31 cellular contexts compared by ENCODE assay signal in the genomic region with DNA sequence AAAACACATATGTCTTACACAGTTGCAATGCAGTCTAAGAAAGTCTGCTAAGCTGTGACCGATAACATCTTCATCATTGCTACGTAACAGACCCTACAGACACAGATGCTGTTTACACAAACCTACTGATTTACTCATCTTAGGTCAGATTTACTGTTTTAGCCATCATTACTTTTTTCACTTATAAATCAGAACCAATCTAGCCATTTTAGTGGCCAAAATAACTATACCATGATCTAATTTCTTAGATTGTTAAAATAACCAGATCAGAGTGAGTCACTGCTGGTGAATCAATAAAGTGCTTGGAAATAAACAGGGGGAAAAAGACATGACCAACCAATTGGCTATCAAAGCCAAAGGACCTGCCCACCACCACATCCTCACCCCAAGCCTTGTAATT. TPM values are rescaled to one million over a fixed set of nuclear protein-coding genes. Genes with fewer than 3 reads are reported as not detected.
DNase-seq lines count a peak whose midpoint lies in the region; ATAC-seq and TF ChIP-seq lines count a peak whose summit lies in the region.
"Had no signal": no experiment of that assay in that cellular context is flagged by ENCODE, and none has a peak within 500 bp of the region (broad histone marks: within the 10 kb centered on the region; RNA-seq: fewer than 3 reads in every experiment).

No MANE protein-coding gene starts in this region.

- H3K4me3 Mint-ChIP-seq in stimulated activated naive B cell treated with anti-CD40 and anti-IgM and Interleukin-4, amounts not matched to agents 10 μg/mL and 1 μg/mL and 100 μg/mL, for 72 hours = no peak overlapping the region
- H3K4me3 Mint-ChIP-seq: activated CD4-positive, alpha-beta memory T cell treated with anti-CD3 and anti-CD28 coated beads, Interleukin-2, amount 10 ng/mL, durations not matched to agents 7 days and 5 days; activated naive CD4-positive, alpha-beta T cell treated with anti-CD3 and anti-CD28 coated beads, Interleukin-2, amount 10 ng/mL, durations not matched to agents 7 days and 5 days; activated T-helper 17 cell treated with anti-CD3 and anti-CD28 coated beads, Interleukin-2, amount 50 U/mL, for 72 hours; neural crest cell; T-helper 2 cell treated with Interferon-gamma antibody and Interleukin-4, amounts not matched to agents 5 μg/mL and 100 μg/mL, for 36 hours had no signal

- H3K27ac Mint-ChIP-seq in stimulated activated naive B cell treated with anti-CD40 and anti-IgM and Interleukin-4, amounts not matched to agents 10 μg/mL and 1 μg/mL and 100 μg/mL, for 72 hours = no peak overlapping the region
- H3K27ac Mint-ChIP-seq: activated CD4-positive, alpha-beta memory T cell treated with anti-CD3 and anti-CD28 coated beads, Interleukin-2, amount 10 ng/mL, durations not matched to agents 7 days and 5 days; activated naive CD4-positive, alpha-beta T cell treated with anti-CD3 and anti-CD28 coated beads, Interleukin-2, amount 10 ng/mL, durations not matched to agents 7 days and 5 days; activated T-helper 17 cell treated with anti-CD3 and anti-CD28 coated beads, Interleukin-2, amount 50 U/mL, for 72 hours; T-helper 2 cell treated with Interferon-gamma antibody and Interleukin-4, amounts not matched to agents 5 μg/mL and 100 μg/mL, for 36 hours had no signal

- peaks cover 22 to 37% of the 10 kb centered on the region in 2 donors for H3K36me3 Mint-ChIP-seq in stimulated activated naive B cell treated with anti-CD40 and anti-IgM and Interleukin-4, amounts not matched to agents 10 μg/mL and 1 μg/mL and 100 μg/mL, for 72 hours

- H3K36me3 ChIP-seq in SK-N-SH (replicated peaks in 1 of 2; ENCODE audit: control insufficient read depth in 1 of 2, insufficient read depth in 2 of 2, low read length in 1 of 2) = no peaks in the 10 kb centered on the region
- H3K36me3 ChIP-seq: left lung, stomach, thyroid gland, vagina had no signal

- H3F3A ChIP-seq in SK-N-SH (replicated peaks; ENCODE audit: insufficient read depth) = no peaks in the 10 kb centered on the region

- no peak overlapping the region for H3K9ac ChIP-seq in SK-N-SH
- H3K9ac ChIP-seq: parathyroid adenoma had no signal

- H3K9me3 Mint-ChIP-seq in stimulated activated naive B cell treated with anti-CD40 and anti-IgM and Interleukin-4, amounts not matched to agents 10 μg/mL and 1 μg/mL and 100 μg/mL, for 72 hours = peaks cover 0 to 1% of the 10 kb centered on the region in 2 donors
- H3K9me3 Mint-ChIP-seq: activated CD4-positive, alpha-beta memory T cell treated with anti-CD3 and anti-CD28 coated beads, Interleukin-2, amount 10 ng/mL, durations not matched to agents 7 days and 5 days; activated naive CD4-positive, alpha-beta T cell treated with anti-CD3 and anti-CD28 coated beads, Interleukin-2, amount 10 ng/mL, durations not matched to agents 7 days and 5 days; activated T-helper 17 cell treated with anti-CD3 and anti-CD28 coated beads, Interleukin-2, amount 50 U/mL, for 72 hours; neural crest cell; T-helper 2 cell treated with Interferon-gamma antibody and Interleukin-4, amounts not matched to agents 5 μg/mL and 100 μg/mL, for 36 hours had no signal

- no peaks in the 10 kb centered on the region for H3K79me2 ChIP-seq in SK-N-SH (ENCODE audit: insufficient read depth)

- H2AFZ ChIP-seq in SK-N-SH (ENCODE audit: low read depth) = no peak overlapping the region
- H2AFZ ChIP-seq: parathyroid adenoma had no signal

- no peak overlapping the region for H3K27ac ChIP-seq in AG04450 (ENCODE audit: low read depth, low read length)
- peak overlapping the region in 1 of 2 experiments; percentile 23; a peak in 1 of 4 replicates for H3K27ac ChIP-seq in SK-N-SH (ENCODE audit: low read depth in 2 of 2, low read length in 1 of 2)
- H3K27ac ChIP-seq: dorsolateral prefrontal cortex, left lung, parathyroid adenoma, spleen, stomach, thyroid gland, vagina had no signal

- H3K27me3 ChIP-seq in AG04450 (ENCODE audit: control insufficient read depth, insufficient read depth, low read length) (no peaks in the 10 kb centered on the region), SK-N-SH (ENCODE audit: insufficient read depth) (no peaks in the 10 kb centered on the region)
- H3K27me3 ChIP-seq: BE2C, dorsolateral prefrontal cortex, left lung, spleen, stomach, thyroid gland, vagina had no signal

- no peak for TF ChIP-seq RAD21 in SK-N-SH (IDR thresholded peaks at IDR 0.05; ENCODE audit: low read length)

- peak in 1 of 2 experiments; percentile 28; a peak in 1 of 4 replicates for TF ChIP-seq EP300 in SK-N-SH (IDR thresholded peaks at IDR 0.05; ENCODE audit: borderline replicate concordance in 1 of 2, low read depth in 1 of 2, low read length in 1 of 2)

- H3K4me1 ChIP-seq in SK-N-SH (ENCODE audit: control insufficient read depth in 1 of 2, insufficient read depth in 2 of 2, low read depth in 1 of 2, low read length in 1 of 2) = peaks cover 5 to 9% of the 10 kb centered on the region in 2 experiments; a peak in 2 of 4 replicates
- H3K4me1 ChIP-seq: vagina had no signal

- peaks cover 21 to 31% of the 10 kb centered on the region in 2 donors for H3K4me1 Mint-ChIP-seq in stimulated activated naive B cell treated with anti-CD40 and anti-IgM and Interleukin-4, amounts not matched to agents 10 μg/mL and 1 μg/mL and 100 μg/mL, for 72 hours
- H3K4me1 Mint-ChIP-seq: activated CD4-positive, alpha-beta memory T cell treated with anti-CD3 and anti-CD28 coated beads, Interleukin-2, amount 10 ng/mL, durations not matched to agents 7 days and 5 days; activated naive CD4-positive, alpha-beta T cell treated with anti-CD3 and anti-CD28 coated beads, Interleukin-2, amount 10 ng/mL, durations not matched to agents 7 days and 5 days; neural crest cell had no signal

- H3K27me3 Mint-ChIP-seq in stimulated activated naive B cell treated with anti-CD40 and anti-IgM and Interleukin-4, amounts not matched to agents 10 μg/mL and 1 μg/mL and 100 μg/mL, for 72 hours = no peaks in the 10 kb centered on the region
- H3K27me3 Mint-ChIP-seq: activated CD4-positive, alpha-beta memory T cell treated with anti-CD3 and anti-CD28 coated beads, Interleukin-2, amount 10 ng/mL, durations not matched to agents 7 days and 5 days; activated naive CD4-positive, alpha-beta T cell treated with anti-CD3 and anti-CD28 coated beads, Interleukin-2, amount 10 ng/mL, durations not matched to agents 7 days and 5 days; activated T-helper 17 cell treated with anti-CD3 and anti-CD28 coated beads, Interleukin-2, amount 50 U/mL, for 72 hours had no signal

- H3K4me2 ChIP-seq in SK-N-SH = no peak overlapping the region

- ATAC-seq in HG03280 (IDR thresholded peaks at IDR 0.05; ENCODE audit: unreplicated experiment) = no peak
- no peak for ATAC-seq in stimulated activated naive B cell treated with anti-CD40 and anti-IgM and Interleukin-4, amounts not matched to agents 10 μg/mL and 1 μg/mL and 100 μg/mL, for 72 hours (replicated peaks)
- ATAC-seq in GM18498 (IDR thresholded peaks at IDR 0.05; ENCODE audit: unreplicated experiment) = no peak
- ATAC-seq: activated T-helper 17 cell treated with anti-CD3 and anti-CD28 coated beads, Interleukin-2, amount 50 U/mL, for 72 hours; left lung had no signal

- H3K4me3 ChIP-seq in AG04450 (ENCODE audit: low read depth, low read length) (no peak overlapping the region), SK-N-SH (ENCODE audit: low read depth in 2 of 2, low read length in 1 of 2) (no peak overlapping the region), fibroblast of mammary gland (ENCODE audit: control insufficient read depth, low read depth, low read length) (no peak overlapping the region)
- H3K4me3 ChIP-seq: dorsolateral prefrontal cortex, left lung, spleen, stomach, thyroid gland, vagina had no signal

- no peaks in the 10 kb centered on the region for H3K9me2 ChIP-seq in SK-N-SH

- DNase-seq in AG04450 (ENCODE audit: low read depth, low spot score) (peak; percentile 44), GM04503 (ENCODE audit: low read depth) (peak; percentile 5), SK-N-SH (peak; percentile 45), fibroblast of mammary gland (ENCODE audit: low read depth) (peak; percentile 88), GM19240 (ENCODE audit: insufficient read length, low spot score) (no peak)
- DNase-seq in stimulated activated naive B cell treated with anti-CD40 and anti-IgM and Interleukin-4, amounts not matched to agents 10 μg/mL and 1 μg/mL and 100 μg/mL, for 72 hours = no peak
- DNase-seq: activated CD4-positive, alpha-beta memory T cell treated with anti-CD3 and anti-CD28 coated beads, Interleukin-2, amount 10 ng/mL, durations not matched to agents 7 days and 5 days; activated naive CD4-positive, alpha-beta T cell treated with anti-CD3 and anti-CD28 coated beads, Interleukin-2, amount 10 ng/mL, durations not matched to agents 7 days and 5 days; BE2C; dorsolateral prefrontal cortex; glutamatergic neuron; H7; left lung; mesendoderm; MV-4-11; NCI-H146; NCI-H226; NCI-H526 treated with DMSO at 0.1 percent for 48 hours; SHP77; stimulated activated CD4-positive, alpha-beta T cell treated with anti-CD3 and anti-CD28 coated beads, Interleukin-2, amount 100 ng/mL, for 24 hours; stimulated activated CD8-positive, alpha-beta memory T cell treated with anti-CD3 and anti-CD28 coated beads, Interleukin-4, amount 100 ng/mL, for 48 hours; stomach; thyroid gland had no signal

- CTCF ChIA-PET in AG04450 (lab: Charles Lee) (no interaction called here), SK-N-SH (lab: Yijun Ruan, JAX) (no interaction called here)

- H3K9me3 ChIP-seq in AG04450 (ENCODE audit: control insufficient read depth, insufficient read depth, low read length) (no peaks in the 10 kb centered on the region), SK-N-SH (no peaks in the 10 kb centered on the region)
- H3K9me3 ChIP-seq: BE2C, left lung, spleen, stomach, thyroid gland, vagina had no signal

- POLR2A ChIA-PET in AG04450 (lab: Yijun Ruan, JAX) (no interaction called here), SK-N-SH (lab: Yijun Ruan, JAX) (no interaction called here)

- 72% methylated on average over 2 of the region's 2 CpGs for WGBS in SK-N-SH (ENCODE audit: low lambda C conversion rate)

- no peaks in the 10 kb centered on the region for H4K20me1 ChIP-seq in SK-N-SH (ENCODE audit: insufficient read depth)

- no peak for TF ChIP-seq CTCF in AG04450 (IDR thresholded peaks at IDR 0.05; ENCODE audit: low read depth, low read length)
- no peak for TF ChIP-seq CTCF in SK-N-SH (IDR thresholded peaks at IDR 0.05)
- no peak for TF ChIP-seq CTCF in fibroblast of mammary gland (conservative IDR thresholded peaks at IDR 0.05; ENCODE audit: control insufficient read depth, insufficient read depth, low read depth, low read length)

TF ChIP-seq in SK-N-SH, 30 proteins besides CTCF, POLR2A, EP300 and RAD21 (continues in another document):
- TF ChIP-seq GATA2 (CRISPR knock-in tag; IDR thresholded peaks at IDR 0.05) (peak; percentile 50), JUND (IDR thresholded peaks at IDR 0.05) (peak; percentile 57), TCF12 (IDR thresholded peaks at IDR 0.05) (peak; percentile 66), EZH2phosphoT487 (IDR thresholded peaks at IDR 0.05; ENCODE audit: borderline replicate concordance, low read depth) (no peak), FOXM1 (IDR thresholded peaks at IDR 0.05; ENCODE audit: low read depth) (no peak), MXI1 (IDR thresholded peaks at IDR 0.05; ENCODE audit: low read depth, low read length) (no peak)

RNA-seq across cellular contexts. Expression of a gene that starts 56.9 kb away (rescaled TPM):
- polyA plus RNA-seq in AG04450 (2011; rRNA removed) (41.8 and 46.5 TPM in 2 replicates), SK-N-SH (2012; rRNA removed) (9.8 and 12.0 TPM in 2 replicates)
- polyA minus RNA-seq in AG04450 (2011; rRNA and poly(A)+ RNA removed) = 67.8 and 89.4 TPM in 2 replicates
- polyA plus RNA-seq in SK-N-SH (2012; cell fraction: cytosol; rRNA removed) = 10.5 and 11.9 TPM in 2 replicates
- 9.6 and 9.8 TPM in 2 replicates for polyA plus RNA-seq in SK-N-SH (2012; cell fraction: nucleus; rRNA removed)

Comparison
In these comparisons a context has a peak if more than half of its experiments do, and no peak if none do; other contexts are left out.
1. DNase-seq: peak in AG04450 (single experiment), GM04503 (single experiment), SK-N-SH (single experiment) and fibroblast of mammary gland (single experiment); none in GM19240 (single experiment) and stimulated activated naive B cell treated with anti-CD40 and anti-IgM and Interleukin-4, amounts not matched to agents 10 μg/mL and 1 μg/mL and 100 μg/mL, for 72 hours (single experiment).